ENCODE assay signal across 32 cellular contexts in the genomic region with DNA sequence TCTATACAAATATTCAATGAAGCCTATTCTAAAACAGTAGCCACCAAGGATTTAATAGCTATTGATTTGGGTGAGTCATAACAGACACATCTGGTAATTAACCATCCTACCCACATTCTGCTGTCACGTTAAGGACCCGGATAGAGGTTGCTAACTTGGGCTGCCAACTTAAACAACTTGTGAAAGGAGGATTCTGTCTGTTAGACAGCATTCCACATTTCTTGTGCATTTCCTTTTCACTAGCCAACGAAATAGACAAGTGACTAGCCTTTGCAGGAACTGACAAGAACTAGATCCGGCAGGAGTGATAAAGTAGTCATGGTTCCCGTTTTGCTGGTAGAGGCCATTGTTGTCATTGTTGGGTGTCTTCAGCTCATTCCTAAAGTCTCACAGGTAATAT. TPM values are rescaled to one million over a fixed set of nuclear protein-coding genes. Genes with fewer than 3 reads are reported as not detected.
A peak's percentile ranks its signal among the peaks of the same experiment; 100 is the strongest.
DNase-seq lines count a peak whose midpoint lies in the region; FAIRE-seq and TF ChIP-seq lines count a peak whose summit lies in the region.
"Had no signal": no experiment of that assay in that cellular context is flagged by ENCODE, and none has a peak within 500 bp of the region (broad histone marks: within the 10 kb centered on the region; RNA-seq: fewer than 3 reads in every experiment).

No MANE protein-coding gene starts in this region.

- H3K9ac ChIP-seq in trophoblast cell (ENCODE audit: low read length), result no peak overlapping the region
- H3K9ac ChIP-seq in MM.1S (ENCODE audit: low read length), result no peak overlapping the region
- H3K9ac ChIP-seq: SK-N-SH had no signal

- no peak overlapping the region for H3K18ac ChIP-seq in trophoblast cell (ENCODE audit: low read length)

- H3K27ac ChIP-seq in trophoblast cell (ENCODE audit: low read depth, low read length) (no peak overlapping the region), MM.1S (ENCODE audit: low read length) (no peak overlapping the region)
- H3K27ac ChIP-seq: Peyer's patch had no signal

- TF ChIP-seq CTCF in bronchial epithelial cell (IDR thresholded peaks at IDR 0.05; ENCODE audit: insufficient read depth, low read length, severe bottlenecking), result no peak
- TF ChIP-seq CTCF in GM10266 (IDR thresholded peaks at IDR 0.05; ENCODE audit: control insufficient read depth, insufficient read depth, low read depth, missing control alignments), result no peak
- TF ChIP-seq CTCF in MM.1S (IDR thresholded peaks at IDR 0.05; ENCODE audit: low read length), result no peak

- H2AK5ac ChIP-seq in trophoblast cell (ENCODE audit: low read length), result no peak overlapping the region

- H3K14ac ChIP-seq in trophoblast cell (ENCODE audit: low read length), result no peak overlapping the region

- WGBS in trophoblast cell (ENCODE audit: extremely low coverage, insufficient coverage, insufficient read length), result no CpG with 5 or more reads among the region's 5 CpGs

- no peak overlapping the region for H4K91ac ChIP-seq in trophoblast cell (ENCODE audit: low read depth, low read length)

- H4K20me1 ChIP-seq in MM.1S (ENCODE audit: insufficient read depth, low read length), result no peaks in the 10 kb centered on the region

- H3K79me2 ChIP-seq in trophoblast cell (ENCODE audit: control insufficient read depth, insufficient read depth, low read length, poor library complexity), result no peaks in the 10 kb centered on the region
- no peaks in the 10 kb centered on the region for H3K79me2 ChIP-seq in MM.1S (ENCODE audit: low read length)

- no peaks in the 10 kb centered on the region for H3K27me3 ChIP-seq in bronchial epithelial cell (ENCODE audit: control insufficient read depth, insufficient read depth, low read length)
- peaks cover 8% of the 10 kb centered on the region for H3K27me3 ChIP-seq in trophoblast cell (ENCODE audit: insufficient read depth, low read length)
- no peaks in the 10 kb centered on the region for H3K27me3 ChIP-seq in MM.1S (replicated peaks; ENCODE audit: insufficient read depth, low read length)
- H3K27me3 ChIP-seq: Peyer's patch had no signal

- no peak for FAIRE-seq in bronchial epithelial cell (lab: Jason Lieb, UNC)
- FAIRE-seq: GM12892, GM19239, H1 had no signal

- no peak overlapping the region for H3K4ac ChIP-seq in trophoblast cell (ENCODE audit: low read depth, low read length)

- no peaks in the 10 kb centered on the region for H3K9me2 ChIP-seq in MM.1S (replicated peaks; ENCODE audit: insufficient read depth, low read length)
- H3K9me2 ChIP-seq: SK-N-SH had no signal

- H4K8ac ChIP-seq in trophoblast cell (ENCODE audit: low read depth, low read length), result no peak overlapping the region

- H3K9me3 ChIP-seq in trophoblast cell (ENCODE audit: insufficient read depth, low read depth, low read length) (no peaks in the 10 kb centered on the region), MM.1S (replicated peaks; ENCODE audit: insufficient read depth, low read length) (no peaks in the 10 kb centered on the region)
- H3K9me3 ChIP-seq: MG63, Peyer's patch, SK-N-SH had no signal

- H3K79me1 ChIP-seq in trophoblast cell (ENCODE audit: low read length), result no peaks in the 10 kb centered on the region

- H2BK5ac ChIP-seq in trophoblast cell (ENCODE audit: low read depth, low read length, poor library complexity), result no peak overlapping the region

- peaks cover 0 to 5% of the 10 kb centered on the region in 2 experiments for H3K4me1 ChIP-seq in trophoblast cell (ENCODE audit: control insufficient read depth in 1 of 2, insufficient read depth in 2 of 2, low read length in 2 of 2)
- peaks cover 47% of the 10 kb centered on the region for H3K4me1 ChIP-seq in MM.1S (ENCODE audit: low read length)
- H3K4me1 ChIP-seq: Peyer's patch had no signal

- H2AFZ ChIP-seq in trophoblast cell (ENCODE audit: insufficient read depth, low read length, poor library complexity) (no peak overlapping the region), MM.1S (ENCODE audit: low read length) (no peak overlapping the region)

- H3K36me3 ChIP-seq in bronchial epithelial cell (ENCODE audit: control insufficient read depth, insufficient read depth, low read length), result no peaks in the 10 kb centered on the region
- H3K36me3 ChIP-seq in trophoblast cell (ENCODE audit: control insufficient read depth in 1 of 2, insufficient read depth in 2 of 2, low read length in 2 of 2), result no peaks in the 10 kb centered on the region
- H3K36me3 ChIP-seq in MM.1S (replicated peaks; ENCODE audit: insufficient read depth, low read length), result no peaks in the 10 kb centered on the region
- H3K36me3 ChIP-seq: MG63, Peyer's patch had no signal

- H4K12ac ChIP-seq in trophoblast cell (ENCODE audit: low read depth, low read length), result no peak overlapping the region

- H3K23ac ChIP-seq in trophoblast cell (ENCODE audit: low read length), result no peak overlapping the region

- H3F3A ChIP-seq in MM.1S (ENCODE audit: insufficient read depth, low read length), result peaks cover 35% of the 10 kb centered on the region

- no peak overlapping the region for H2BK120ac ChIP-seq in trophoblast cell (ENCODE audit: insufficient read depth, low read length, poor library complexity)

- DNase-seq in NOMO-1 treated with DMSO at 0.1 percent for 48 hours (lab: John Stamatoyannopoulos, UW; ENCODE audit: unreplicated experiment) (peak; percentile 9), NOMO-1 (lab: John Stamatoyannopoulos, UW; ENCODE audit: unreplicated experiment in 2 of 2) (no peak), NCI-H69 (lab: John Stamatoyannopoulos, UW) (peak; percentile 41), bronchial epithelial cell (ENCODE audit: low read depth) (peak; percentile 87), trophoblast cell (peak; percentile 80 to 94), GM10266 (ENCODE audit: extremely low spot score) (no peak), NCI-H2081 treated with DMSO at 0.1 percent for 48 hours (lab: John Stamatoyannopoulos, UW) (no peak), MM.1S (no peak)
- DNase-seq: 8988T; AML-193; C1 segment of cervical spinal cord; CD4-positive, alpha-beta memory T cell; COR-L47; DMS53; EL; GDM1; HCEC 1CT; IMR-90; KG1; MG63; NCI-H1092; NCI-H1417 treated with DMSO at 0.1 percent for 48 hours; NCI-H187 treated with DMSO at 0.1 percent for 48 hours; NCI-H446; NCI-H526; Peyer's patch; SK-N-SH had no signal

- H3K4me3 ChIP-seq in bronchial epithelial cell (ENCODE audit: low read depth, low read length) (no peak overlapping the region), trophoblast cell (ENCODE audit: low read depth, low read length) (no peak overlapping the region), MM.1S (ENCODE audit: low read length) (no peak overlapping the region)
- H3K4me3 ChIP-seq: MG63, Peyer's patch had no signal

- H3K4me2 ChIP-seq in trophoblast cell (ENCODE audit: low read length) (no peak overlapping the region), MM.1S (ENCODE audit: low read depth, low read length) (no peak overlapping the region)
- H3K4me2 ChIP-seq: SK-N-SH had no signal

- H2BK12ac ChIP-seq in trophoblast cell (ENCODE audit: low read length), result no peak overlapping the region

RNA-seq across cellular contexts. Expression of a gene that starts 9.5 kb away (rescaled TPM):
- total RNA-seq in bronchial epithelial cell, result 0.38 and 0.53 TPM in 2 replicates
- under 0.01 TPM in 1 of 2 replicates, not detected in the other for polyA plus RNA-seq in trophoblast cell (2013)
- total RNA-seq: CD4-positive, alpha-beta memory T cell; OCI-LY7 had no signal
- polyA plus RNA-seq: AG04450; CD4-positive, alpha-beta memory T cell; SK-N-SH had no signal

Comparison
In these comparisons a context has a peak if more than half of its experiments do, and no peak if none do; other contexts are left out.
1. DNase-seq: peak in NOMO-1 treated with DMSO at 0.1 percent for 48 hours (single experiment), NCI-H69 (single experiment), bronchial epithelial cell (single experiment) and trophoblast cell (2 of 2); none in NOMO-1 (0 of 2), GM10266 (single experiment), NCI-H2081 treated with DMSO at 0.1 percent for 48 hours (single experiment) and MM.1S (single experiment).